In genomic region chr1:64790965-64791487, GRCh38 we compare ENCODE assay signal across 29 cellular contexts.
"Had no signal": no experiment of that assay in that cellular context is flagged by ENCODE, and none has a peak within 500 bp of the region (broad histone marks: within the 10 kb centered on the region; RNA-seq: fewer than 3 reads in every experiment).

No MANE protein-coding gene starts in this region.

- H3K27ac ChIP-seq: SK-N-MC, VCaP had no signal

- H3K4me3 ChIP-seq: SK-N-MC had no signal

- FAIRE-seq: astrocyte, TTC549 had no signal

- DNase-seq: activated CD4-positive, alpha-beta T cell treated with anti-CD3 and anti-CD28 coated beads, Interleukin-2, amount 50 U/mL, for 1 hour; activated CD4-positive, CD25-positive, alpha-beta regulatory T cell; activated CD8-positive, alpha-beta memory T cell treated with anti-CD3 and anti-CD28 coated beads, Interleukin-2, amount 50 U/mL, for 48 hours; activated CD8-positive, alpha-beta T cell treated with anti-CD3 and anti-CD28 coated beads, Interleukin-2, amount 10 ng/mL, durations not matched to agents 7 days and 5 days; activated effector memory CD4-positive, alpha-beta T cell treated with Interleukin-2 at 50 U/mL for 16 hours; activated naive CD4-positive, alpha-beta T cell; activated naive CD8-positive, alpha-beta T cell treated with anti-CD3 and anti-CD28 coated beads, Interleukin-2, amount 50 U/mL, for 24 hours; activated T-cell treated with anti-CD3 and anti-CD28 coated beads, Interleukin-2, amount 50 U/mL, for 1 hour; amniotic stem cell; cerebellar nuclear complex; Karpas-422; NCI-H1048; NCI-H2029; NCI-H2107; NCI-H2171 treated with DMSO at 0.1 percent for 48 hours; NCI-H226; NCI-H526; NCI-H774; RPMI8226; T-cell; T-helper 2 cell; T1000 had no signal

- ATAC-seq: activated CD8-positive, alpha-beta T cell treated with anti-CD3 and anti-CD28 coated beads, Interleukin-2, amount 10 ng/mL, durations not matched to agents 7 days and 5 days; activated naive CD4-positive, alpha-beta T cell treated with anti-CD3 and anti-CD28 coated beads, Interleukin-2, amount 50 U/mL, for 72 hours; activated naive CD8-positive, alpha-beta T cell treated with anti-CD3 and anti-CD28 coated beads, Interleukin-2, amount 50 U/mL, for 24 hours; Panc1; Right ventricle myocardium inferior; T-cell had no signal
